26 cellular contexts compared by ENCODE assay signal in the genomic region with DNA sequence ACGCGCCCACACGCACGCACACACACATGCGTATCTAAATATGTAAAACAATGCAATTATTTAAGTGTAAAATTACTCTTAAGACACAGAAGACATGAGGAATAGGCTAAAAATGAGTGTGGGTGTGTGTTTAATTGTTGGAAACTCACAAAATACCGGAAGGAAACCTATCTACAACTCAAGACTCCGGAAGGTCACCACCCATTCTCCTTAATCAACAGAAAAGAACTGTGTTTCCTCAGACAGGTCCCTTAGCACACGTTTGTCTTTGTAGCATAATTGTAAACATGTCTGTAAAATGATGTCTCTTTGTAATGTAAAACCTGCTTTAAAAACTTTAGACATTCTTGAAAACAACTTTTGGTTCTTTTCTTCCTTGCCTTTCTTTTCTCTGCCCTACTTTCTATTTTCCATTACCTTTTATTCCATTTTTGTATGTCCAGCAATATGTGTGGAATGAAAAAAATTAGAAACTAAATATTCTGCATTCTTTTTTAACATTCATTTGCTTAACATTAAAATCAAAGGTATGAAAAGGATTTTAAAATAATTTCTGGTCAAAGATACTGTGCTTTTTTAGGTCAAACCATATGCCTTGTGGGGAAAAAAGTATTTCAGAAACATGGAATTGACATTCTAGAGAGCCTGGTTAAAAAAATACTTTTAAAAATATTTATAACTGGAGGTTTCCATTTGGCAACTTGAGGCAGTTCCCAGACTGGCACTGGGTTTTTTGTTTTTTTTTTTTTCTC. TPM values are rescaled to one million over a fixed set of nuclear protein-coding genes. Genes with fewer than 3 reads are reported as not detected.
DNase-seq lines count a peak whose midpoint lies in the region; ATAC-seq, FAIRE-seq and TF ChIP-seq lines count a peak whose summit lies in the region.
"Had no signal": no experiment of that assay in that cellular context is flagged by ENCODE, and none has a peak within 500 bp of the region (broad histone marks: within the 10 kb centered on the region; RNA-seq: fewer than 3 reads in every experiment).

No MANE protein-coding gene starts in this region.

- DNase-seq in HS-27A (ENCODE audit: low read depth) (peak; percentile 26), K562 (ENCODE audit: extremely low read depth in 1 of 4, low spot score in 3 of 4) (no peak), left lobe of liver (ENCODE audit: low spot score) (no peak), spleen (no peak)
- DNase-seq in stimulated activated naive CD4-positive, alpha-beta T cell (lab: John Stamatoyannopoulos, UW): no peak
- DNase-seq: activated CD4-positive, alpha-beta T cell treated with anti-CD3 and anti-CD28 coated beads, Interleukin-2, amount 10 ng/mL, durations not matched to agents 7 days and 5 days; activated CD8-positive, alpha-beta memory T cell treated with anti-CD3 and anti-CD28 coated beads, Interleukin-2, amount 10 ng/mL, durations not matched to agents 7 days and 5 days; activated naive CD4-positive, alpha-beta T cell treated with anti-CD3 and anti-CD28 coated beads, Interleukin-2, amount 50 U/mL, for 16 hours; anterior cingulate cortex; mammary epithelial cell; NCI-H1092 treated with DMSO at 0.1 percent for 48 hours; NCI-H1930; NCI-H526; psoas muscle; stimulated activated CD4-positive, alpha-beta T cell treated with anti-CD3 and anti-CD28 coated beads, Interleukin-4, amount 100 ng/mL, for 1 hour; T-helper 2 cell; testis; WERI-Rb-1 had no signal

- POLR2A ChIA-PET in K562 (lab: Yijun Ruan, JAX): no interaction called here

- H3K9me3 ChIP-seq in K562 (replicated peaks; ENCODE audit: control insufficient read depth, insufficient read depth, low read depth, low read length) (no peaks in the 10 kb centered on the region), skeletal muscle tissue (ENCODE audit: control insufficient read depth in 3 of 3, low read length in 3 of 3) (no peaks in the 10 kb centered on the region), spleen (no peaks in the 10 kb centered on the region)
- H3K9me3 ChIP-seq: psoas muscle, testis had no signal

- 9% methylated on average over 8 of the region's 8 CpGs for WGBS in K562 (ENCODE audit: insufficient coverage, low coverage, missing lambda C conversion rate)
- 63 to 81% (median 70%) methylated on average over 8 of the region's 8 CpGs for WGBS in spleen, 5 donors

- H3K36me3 ChIP-seq in K562 (ENCODE audit: control insufficient read depth, insufficient read depth, low read length) (no peaks in the 10 kb centered on the region), skeletal muscle tissue (ENCODE audit: control insufficient read depth in 3 of 3, insufficient read depth in 3 of 3, low read length in 3 of 3) (no peaks in the 10 kb centered on the region), spleen (no peaks in the 10 kb centered on the region)
- H3K36me3 ChIP-seq: cardiac muscle cell had no signal

- intact Hi-C loops in K562 (cut with micrococcal nuclease) (no loop called here), spleen (cut with DNase I; ENCODE audit: low total_unique reads) (no loop called here)

- no peak for TF ChIP-seq POLR2A in K562 (conservative IDR thresholded peaks at IDR 0.05)
- TF ChIP-seq POLR2A in spleen (IDR thresholded peaks at IDR 0.05): no peak

- BruUV-seq in K562 (replicated peaks; lab: Mats Ljungman, UMichigan): no TSS peak

- no peaks in the 10 kb centered on the region for H3K27me3 ChIP-seq in K562 (ENCODE audit: control insufficient read depth in 2 of 2, insufficient read depth in 2 of 2, low read length in 2 of 2)
- H3K27me3 ChIP-seq in skeletal muscle tissue (ENCODE audit: control insufficient read depth in 3 of 3, insufficient read depth in 3 of 3, low read length in 3 of 3): no peaks in the 10 kb centered on the region
- no peaks in the 10 kb centered on the region for H3K27me3 ChIP-seq in spleen (replicated peaks in 1 of 7)
- H3K27me3 ChIP-seq: cardiac muscle cell, testis had no signal

- H2AFZ ChIP-seq in K562 (ENCODE audit: low read depth, low read length): peak overlapping the region; percentile 65

- H3K4me2 ChIP-seq in K562 (ENCODE audit: insufficient read depth, low read length): no peak overlapping the region

- H3K27ac ChIP-seq in K562 (ENCODE audit: extremely low read depth, low read depth, low read length): no peak overlapping the region
- H3K27ac ChIP-seq in skeletal muscle tissue (ENCODE audit: low read depth, low read length): peak overlapping the region; percentile 7
- H3K27ac ChIP-seq in spleen: no peak overlapping the region
- H3K27ac ChIP-seq: cardiac muscle cell, psoas muscle, testis, WERI-Rb-1 had no signal

- FAIRE-seq in K562 (lab: Jason Lieb, UNC): peak; percentile 11
- FAIRE-seq: D721Med, GM12892, islet of Langerhans had no signal

- H3K9ac ChIP-seq in K562 (ENCODE audit: insufficient read depth in 1 of 2, low read depth in 2 of 2, low read length in 2 of 2) (no peak overlapping the region), skeletal muscle tissue (ENCODE audit: low read depth in 1 of 3, low read length in 3 of 3) (no peak overlapping the region)

- H3K79me2 ChIP-seq in K562 (ENCODE audit: control insufficient read depth, insufficient read depth, low read length): no peaks in the 10 kb centered on the region

- ATAC-seq in K562 (peak; percentile 48; the same call in 1 of the 3 replicates), left lobe of liver (peak; percentile 34), GM21529 (IDR thresholded peaks at IDR 0.05; ENCODE audit: unreplicated experiment) (no peak)
- ATAC-seq: activated CD8-positive, alpha-beta memory T cell treated with anti-CD3 and anti-CD28 coated beads, Interleukin-2, amount 10 ng/mL, durations not matched to agents 7 days and 5 days; HCT116; psoas muscle; stimulated activated memory B cell treated with anti-CD40 and anti-IgM and Interleukin-4, amounts not matched to agents 10 μg/mL and 1 μg/mL and 100 μg/mL, for 72 hours had no signal

- no peak overlapping the region for H3K4me3 ChIP-seq in K562
- no peak overlapping the region for H3K4me3 ChIP-seq in skeletal muscle tissue (ENCODE audit: low read length in 3 of 3)
- H3K4me3 ChIP-seq in spleen: no peak overlapping the region
- H3K4me3 ChIP-seq: cardiac muscle cell, psoas muscle, testis had no signal

- CTCF ChIA-PET in K562 (lab: Yijun Ruan, JAX; ENCODE audit: low intra/inter-chr PET ratio): no interaction called here

- in situ Hi-C loops in K562 (cut with MboI): no loop called here

- H3K4me1 ChIP-seq in K562 (replicated peaks in 1 of 2; ENCODE audit: control insufficient read depth in 2 of 2, insufficient read depth in 2 of 2, low read length in 2 of 2) (no peaks in the 10 kb centered on the region), skeletal muscle tissue (ENCODE audit: control insufficient read depth in 3 of 3, insufficient read depth in 3 of 3, low read length in 3 of 3) (peaks cover 0 to 3% (median 2%) of the 10 kb centered on the region in 3 donors), spleen (no peaks in the 10 kb centered on the region)
- H3K4me1 ChIP-seq: psoas muscle, testis had no signal

- no peak for TF ChIP-seq CTCF in K562 (IDR thresholded peaks at IDR 0.05 in 2 of 3, conservative IDR thresholded peaks at IDR 0.05 in 1 of 3; ENCODE audit: insufficient read depth in 2 of 3, low read depth in 1 of 3, low read length in 3 of 3)
- no peak for TF ChIP-seq CTCF in spleen (IDR thresholded peaks at IDR 0.05 in 8 of 11, conservative IDR thresholded peaks at IDR 0.05 in 3 of 11)

- TF ChIP-seq RAD21 in K562 (CRISPR knock-in tag; conservative IDR thresholded peaks at IDR 0.05 in 1 of 2, IDR thresholded peaks at IDR 0.05 in 1 of 2): no peak

- TF ChIP-seq EP300 in K562 (IDR thresholded peaks at IDR 0.05; ENCODE audit: low read length): no peak

- H3K9me1 ChIP-seq in K562 (ENCODE audit: control insufficient read depth, insufficient read depth, low read length): no peaks in the 10 kb centered on the region

- H4K20me1 ChIP-seq in K562 (replicated peaks; ENCODE audit: control insufficient read depth, insufficient read depth, low read length): no peaks in the 10 kb centered on the region

RNA-seq across cellular contexts. Expression of a gene that starts 46.2 kb away (rescaled TPM):
- total RNA-seq in K562 (2011; cell fraction: chromatin; rRNA removed; ENCODE audit: low replicate concordance): 16.4 and 36.0 TPM in 2 replicates
- 21.3 and 22.2 TPM in 2 replicates for total RNA-seq in K562 (2011; cell fraction: nucleolus; rRNA removed)
- 36.5 and 54.4 TPM in 2 replicates for total RNA-seq in K562 (2011; cell fraction: nucleoplasm; rRNA removed)
- total RNA-seq in K562 (2014; rRNA removed): 230 and 242 TPM in 2 replicates
- 324 and 371 TPM in 2 replicates for total RNA-seq in K562 (2014; rRNA removed; fragmentation: Illumina TruSeq; extraction: Trizol)
- total RNA-seq in K562 (2015; rRNA removed; fragmentation: Illumina TruSeq; extraction: Trizol): 343 and 391 TPM in 2 replicates
- 285 and 295 TPM in 2 replicates for total RNA-seq in K562 (2021)
- 363 and 533 TPM in 2 replicates for polyA plus RNA-seq in K562 (2011; rRNA removed)
- 184 and 377 TPM in 2 replicates for polyA plus RNA-seq in K562 (2011; cell fraction: cytosol; rRNA removed)
- 42.6 and 90.3 TPM in 2 replicates for polyA plus RNA-seq in K562 (2011; cell fraction: nucleus; rRNA removed)
- 291 and 682 TPM in 2 replicates for polyA plus RNA-seq in K562 (2012)
- polyA plus RNA-seq in K562 (2014; fragmentation: Illumina TruSeq; extraction: Trizol): 784 and 1,131 TPM in 2 replicates
- 1,000 to 10,000 TPM; 2,105 to 2,488 TPM for polyA plus RNA-seq in K562 (2014; fragmentation: Nextera tagmentation; extraction: Ambion mirVana)
- polyA plus RNA-seq in K562 (2014; rRNA removed): 907 and 928 TPM in 2 replicates
- polyA minus RNA-seq in K562 (2011; rRNA and poly(A)+ RNA removed): 162 and 175 TPM in 2 replicates
- polyA minus RNA-seq in K562 (2011; cell fraction: cytosol; rRNA and poly(A)+ RNA removed): 33.6 and 54.1 TPM in 2 replicates
- 22.6 and 37.1 TPM in 2 replicates for polyA minus RNA-seq in K562 (2011; cell fraction: nucleus; rRNA and poly(A)+ RNA removed)
- 116 TPM for total RNA-seq in left lobe of liver
- total RNA-seq in skeletal muscle tissue: 90.3 TPM
- total RNA-seq in spleen: 10 to 100 TPM; 53.1 to 89.2 (median 61.4) TPM
- polyA plus RNA-seq in spleen: 100 to 1,000 TPM; 160 to 252 (median 252) TPM

RNA-seq across cellular contexts. Expression of a gene that starts 46.3 kb away (rescaled TPM):
- 5.7 and 26.9 TPM in 2 replicates for total RNA-seq in K562 (2011; cell fraction: chromatin; rRNA removed; ENCODE audit: low replicate concordance)
- total RNA-seq in K562 (2011; cell fraction: nucleolus; rRNA removed): 3.3 and 4.2 TPM in 2 replicates
- total RNA-seq in K562 (2011; cell fraction: nucleoplasm; rRNA removed): 9.7 and 12.4 TPM in 2 replicates
- total RNA-seq in K562 (2014; rRNA removed) (16.3 and 17.7 TPM in 2 replicates), K562 (2014; rRNA removed; fragmentation: Illumina TruSeq; extraction: Trizol) (26.1 and 30.3 TPM in 2 replicates), K562 (2015; rRNA removed; fragmentation: Illumina TruSeq; extraction: Trizol) (22.4 and 24.6 TPM in 2 replicates), K562 (2021) (24.8 and 26.8 TPM in 2 replicates), left lobe of liver (10.9 TPM), skeletal muscle tissue (26.1 TPM), spleen (10 to 100 TPM; 31.7 to 42.0 (median 33.2) TPM)
- polyA plus RNA-seq in K562 (2011; rRNA removed) (26.2 and 35.7 TPM in 2 replicates), K562 (2014; fragmentation: Illumina TruSeq; extraction: Trizol) (20.6 and 22.8 TPM in 2 replicates), K562 (2014; fragmentation: Nextera tagmentation; extraction: Ambion mirVana) (10 to 100 TPM in 1 of 2 experiments, 1 to 10 TPM in 1; 8.9 to 13.2 TPM), K562 (2014; rRNA removed) (19.6 and 20.0 TPM in 2 replicates), spleen (10 to 100 TPM; 11.7 to 15.6 (median 14.5) TPM)
- polyA plus RNA-seq in K562 (2011; cell fraction: cytosol; rRNA removed): 3.6 and 8.5 TPM in 2 replicates
- 10.7 and 16.2 TPM in 2 replicates for polyA plus RNA-seq in K562 (2011; cell fraction: nucleus; rRNA removed)
- polyA plus RNA-seq in K562 (2012): 14.4 and 14.6 TPM in 2 replicates
- polyA minus RNA-seq in K562 (2011; rRNA and poly(A)+ RNA removed): 37.1 and 37.5 TPM in 2 replicates
- 12.8 and 14.7 TPM in 2 replicates for polyA minus RNA-seq in K562 (2011; cell fraction: cytosol; rRNA and poly(A)+ RNA removed)
- 5.5 and 12.1 TPM in 2 replicates for polyA minus RNA-seq in K562 (2011; cell fraction: nucleus; rRNA and poly(A)+ RNA removed)

RNA-seq across cellular contexts. Expression of a gene that starts 49.4 kb away (rescaled TPM):
- 0.30 TPM in 1 of 2 replicates, not detected in the other for total RNA-seq in K562 (2011; cell fraction: chromatin; rRNA removed; ENCODE audit: low replicate concordance)
- total RNA-seq in K562 (2011; cell fraction: nucleolus; rRNA removed): not detected in 2 replicates
- total RNA-seq in K562 (2011; cell fraction: nucleoplasm; rRNA removed): not detected in 2 replicates
- total RNA-seq in K562 (2014; rRNA removed) (not detected in 2 replicates), K562 (2014; rRNA removed; fragmentation: Illumina TruSeq; extraction: Trizol) (not detected in 2 replicates), K562 (2015; rRNA removed; fragmentation: Illumina TruSeq; extraction: Trizol) (not detected in 2 replicates), K562 (2021) (not detected in 2 replicates), left lobe of liver (1.8 TPM), skeletal muscle tissue (18.8 TPM), spleen (1 to 10 TPM; 1.2 to 2.9 (median 2.1) TPM)
- polyA plus RNA-seq in K562 (2011; rRNA removed) (not detected in 2 replicates), K562 (2014; fragmentation: Illumina TruSeq; extraction: Trizol) (not detected in 2 replicates), K562 (2014; fragmentation: Nextera tagmentation; extraction: Ambion mirVana) (under 1 TPM; 0.03 to 0.08 TPM), K562 (2014; rRNA removed) (0.07 TPM in 1 of 2 replicates, not detected in the other), spleen (1 to 10 TPM in 2 of 3 donors, under 1 TPM in 1; 0.80 to 2.0 (median 1.6) TPM)
- polyA plus RNA-seq in K562 (2011; cell fraction: cytosol; rRNA removed): 0.16 TPM in 1 of 2 replicates, not detected in the other
- 0.09 and 0.15 TPM in 2 replicates for polyA plus RNA-seq in K562 (2011; cell fraction: nucleus; rRNA removed)
- polyA plus RNA-seq in K562 (2012): 0.12 and 0.13 TPM in 2 replicates
- polyA minus RNA-seq in K562 (2011; rRNA and poly(A)+ RNA removed): not detected in 2 replicates
- not detected in 2 replicates for polyA minus RNA-seq in K562 (2011; cell fraction: cytosol; rRNA and poly(A)+ RNA removed)
- not detected in 2 replicates for polyA minus RNA-seq in K562 (2011; cell fraction: nucleus; rRNA and poly(A)+ RNA removed)
